Comparison of ENCODE assay signal across 8 cellular contexts in genomic region chr10:72693599-72693915, GRCh38. TPM values are rescaled to one million over a fixed set of nuclear protein-coding genes. Genes with fewer than 3 reads are reported as not detected.
A peak's percentile ranks its signal among the peaks of the same experiment; 100 is the strongest.
DNase-seq lines count a peak whose midpoint lies in the region; ATAC-seq and TF ChIP-seq lines count a peak whose summit lies in the region.

No MANE protein-coding gene starts in this region.

- H3K4me1 Mint-ChIP-seq in CD8-positive, alpha-beta T cell (ENCODE audit: low read depth) = peaks cover 33% of the 10 kb centered on the region
- peaks cover 36% of the 10 kb centered on the region for H3K4me1 Mint-ChIP-seq in neural progenitor cell

- H3K9me3 ChIP-seq in CD8-positive, alpha-beta T cell (ENCODE audit: low read length) = no peaks in the 10 kb centered on the region
- H3K9me3 ChIP-seq in duodenal mucosa (ENCODE audit: control insufficient read depth in 1 of 2, low read length in 2 of 2) (no peaks in the 10 kb centered on the region), neural progenitor cell (ENCODE audit: low read depth) (no peaks in the 10 kb centered on the region), prostate gland (no peaks in the 10 kb centered on the region)

- H3K4me3 ChIP-seq in CD8-positive, alpha-beta T cell (ENCODE audit: low read depth, low read length) = no peak overlapping the region
- H3K4me3 ChIP-seq in duodenal mucosa (ENCODE audit: low read depth in 1 of 2, low read length in 2 of 2) (peak overlapping the region; percentile 82 to 89), neural progenitor cell (peak overlapping the region; percentile 92), prostate gland (no peak overlapping the region)

- no peak for DNase-seq in CD8-positive, alpha-beta T cell
- DNase-seq in NCI-H1048 (lab: John Stamatoyannopoulos, UW) (peak; percentile 48), neural progenitor cell (ENCODE audit: low spot score) (no peak), prostate gland (ENCODE audit: low spot score) (no peak), SIG-M5 (lab: John Stamatoyannopoulos, UW) (no peak)

- H3K27me3 ChIP-seq in CD8-positive, alpha-beta T cell (ENCODE audit: insufficient read depth, low read length) = no peaks in the 10 kb centered on the region
- H3K27me3 ChIP-seq in duodenal mucosa (ENCODE audit: control insufficient read depth in 1 of 2, insufficient read depth in 2 of 2, low read length in 2 of 2) = no peaks in the 10 kb centered on the region
- H3K27me3 ChIP-seq in neural progenitor cell = no peaks in the 10 kb centered on the region
- H3K27me3 ChIP-seq in prostate gland (replicated peaks; ENCODE audit: insufficient read depth) = no peaks in the 10 kb centered on the region

- peak overlapping the region; percentile 92 for H3K4me3 Mint-ChIP-seq in CD8-positive, alpha-beta T cell
- H3K4me3 Mint-ChIP-seq in neural progenitor cell = peak overlapping the region; percentile 95

- ATAC-seq in CD8-positive, alpha-beta T cell = no peak
- no peak for ATAC-seq in HG02571 (IDR thresholded peaks at IDR 0.05; ENCODE audit: unreplicated experiment)
- ATAC-seq in HG02870 (IDR thresholded peaks at IDR 0.05; ENCODE audit: unreplicated experiment) = no peak

- H4K20me1 ChIP-seq in neural progenitor cell (ENCODE audit: low read depth) = peaks cover 31% of the 10 kb centered on the region

- peaks cover 18% of the 10 kb centered on the region for H3K4me1 ChIP-seq in CD8-positive, alpha-beta T cell (ENCODE audit: insufficient read depth, low read length)
- H3K4me1 ChIP-seq in duodenal mucosa (ENCODE audit: control insufficient read depth in 1 of 2, insufficient read depth in 2 of 2, low read length in 2 of 2) (peaks cover 19 to 28% of the 10 kb centered on the region in 2 donors), neural progenitor cell (peaks cover 9% of the 10 kb centered on the region), prostate gland (replicated peaks) (peaks cover 6% of the 10 kb centered on the region)

- CTCF ChIA-PET in CD8-positive, alpha-beta T cell (lab: Charles Lee) = interaction anchor here (1.3 kb wide), 1 partner anchor 343 kb away, joined by 3 read pairs; no protein-coding TSS in a partner anchor

- peaks cover 2% of the 10 kb centered on the region for H3K36me3 Mint-ChIP-seq in CD8-positive, alpha-beta T cell
- no peaks in the 10 kb centered on the region for H3K36me3 Mint-ChIP-seq in neural progenitor cell

- no peaks in the 10 kb centered on the region for H3K9me3 Mint-ChIP-seq in CD8-positive, alpha-beta T cell
- H3K9me3 Mint-ChIP-seq in neural progenitor cell = no peaks in the 10 kb centered on the region

- no peaks in the 10 kb centered on the region for H3K27me3 Mint-ChIP-seq in CD8-positive, alpha-beta T cell (ENCODE audit: low read depth)
- no peaks in the 10 kb centered on the region for H3K27me3 Mint-ChIP-seq in neural progenitor cell (ENCODE audit: insufficient read depth, low read depth)

- no peak overlapping the region for H2AFZ ChIP-seq in neural progenitor cell (replicated peaks)

- TF ChIP-seq POLR2A in prostate gland (IDR thresholded peaks at IDR 0.05) = no peak

- peak overlapping the region; percentile 80 for H3K4me2 ChIP-seq in neural progenitor cell

- POLR2A ChIA-PET in CD8-positive, alpha-beta T cell (lab: Charles Lee) = interaction anchor here (0.5 kb wide), 1 partner anchor 435 kb away, joined by 3 read pairs; no protein-coding TSS in a partner anchor

- H3K36me3 ChIP-seq in CD8-positive, alpha-beta T cell (ENCODE audit: insufficient read depth, low read length) = no peaks in the 10 kb centered on the region
- H3K36me3 ChIP-seq in duodenal mucosa (ENCODE audit: control insufficient read depth in 1 of 2, insufficient read depth in 2 of 2, low read length in 2 of 2) (no peaks in the 10 kb centered on the region), neural progenitor cell (no peaks in the 10 kb centered on the region), prostate gland (no peaks in the 10 kb centered on the region)

- H3K27ac Mint-ChIP-seq in CD8-positive, alpha-beta T cell = no peak overlapping the region
- no peak overlapping the region for H3K27ac Mint-ChIP-seq in neural progenitor cell

- no peak for TF ChIP-seq CTCF in CD8-positive, alpha-beta T cell (IDR thresholded peaks at IDR 0.05)
- TF ChIP-seq CTCF in neural progenitor cell (IDR thresholded peaks at IDR 0.05) (no peak), prostate gland (IDR thresholded peaks at IDR 0.05) (no peak)

- H3K79me2 ChIP-seq in neural progenitor cell (ENCODE audit: low read depth) = peaks cover 63% of the 10 kb centered on the region

- no peak overlapping the region for H3K27ac ChIP-seq in CD8-positive, alpha-beta T cell (ENCODE audit: low read depth, low read length)
- H3K27ac ChIP-seq in duodenal mucosa (ENCODE audit: low read depth, low read length) (no peak overlapping the region), neural progenitor cell (no peak overlapping the region), prostate gland (no peak overlapping the region)

- H3K9ac ChIP-seq in duodenal mucosa (ENCODE audit: low read depth in 1 of 2, low read length in 2 of 2) (peak overlapping the region; percentile 76 to 79), neural progenitor cell (no peak overlapping the region)

- H3F3A ChIP-seq in neural progenitor cell (ENCODE audit: low read depth) = no peaks in the 10 kb centered on the region

- intact Hi-C loops in CD8-positive, alpha-beta T cell (cut with DNase I, micrococcal nuclease) = loop anchor here (2.0 to 10.0 kb wide), 11 partner anchors 139 to 921 kb away; partner anchors contain the start of genes ECD (in 2 of the 2), FAM149B1 (in 2 of the 2), ANXA7 (in 1 of the 2) and DNAJB12 (in 1 of the 2)
- intact Hi-C loops in prostate gland (cut with DNase I) = loop anchor here (5.0 kb wide), 2 partner anchors 66 to 336 kb away; partner anchors contain the start of gene MICU1

- 40% methylated on average over 2 of the region's 2 CpGs for WGBS in prostate gland

RNA-seq across cellular contexts. Expression of gene MCU, which starts 1.6 kb away (rescaled TPM):
- total RNA-seq in CD8-positive, alpha-beta T cell = 1 to 10 TPM; 6.7 to 7.2 TPM
- total RNA-seq in neural progenitor cell (ENCODE audit: low replicate concordance) (54.2 and 66.3 TPM in 2 replicates), prostate gland (10 to 100 TPM; 11.0 to 24.2 TPM)

Comparison
In these comparisons a context has a peak if more than half of its experiments do, and no peak if none do; other contexts are left out.
1. H3K4me3 ChIP-seq: peak in duodenal mucosa (2 of 2) and neural progenitor cell (single experiment); none in CD8-positive, alpha-beta T cell (single experiment) and prostate gland (0 of 2).